24 cellular contexts compared by ENCODE assay signal in genomic region chr5:31204955-31205354, GRCh38. TPM values are rescaled to one million over a fixed set of nuclear protein-coding genes. Genes with fewer than 3 reads are reported as not detected.
DNase-seq lines count a peak whose midpoint lies in the region; ATAC-seq, FAIRE-seq and TF ChIP-seq lines count a peak whose summit lies in the region.
"Had no signal": no experiment of that assay in that cellular context is flagged by ENCODE, and none has a peak within 500 bp of the region (broad histone marks: within the 10 kb centered on the region; RNA-seq: fewer than 3 reads in every experiment).

No MANE protein-coding gene starts in this region.

- H3K27ac ChIP-seq in HepG2 (ENCODE audit: extremely low read length, insufficient read depth, low read length) (no peak overlapping the region), right lobe of liver (no peak overlapping the region), uterus (no peak overlapping the region), dorsolateral prefrontal cortex (no peak overlapping the region)
- H3K27ac ChIP-seq: 22Rv1; BLaER1 treated with 17β-estradiol and CSF1 and Interleukin-3, amounts not matched to agents 10 nM and 100 nM had no signal

- H3K36me3 ChIP-seq in HepG2 (replicated peaks in 1 of 2; ENCODE audit: control insufficient read depth in 1 of 2, insufficient read depth in 2 of 2, low read length in 2 of 2) (no peaks in the 10 kb centered on the region), right lobe of liver (no peaks in the 10 kb centered on the region), uterus (no peaks in the 10 kb centered on the region)
- H3K36me3 ChIP-seq: BE2C; BLaER1 treated with 17β-estradiol and CSF1 and Interleukin-3, amounts not matched to agents 10 nM and 100 nM had no signal

- H4K20me1 ChIP-seq in HepG2 (ENCODE audit: insufficient read depth, low read length) = no peaks in the 10 kb centered on the region
- H4K20me1 ChIP-seq: BLaER1 treated with 17β-estradiol and CSF1 and Interleukin-3, amounts not matched to agents 10 nM and 100 nM had no signal

- intact Hi-C loops in HepG2 (cut with micrococcal nuclease; ENCODE audit: unreplicated experiment) (no loop called here), right lobe of liver (cut with DNase I) (no loop called here), uterus (cut with DNase I; ENCODE audit: low total_unique reads) (no loop called here), dorsolateral prefrontal cortex (cut with DNase I) (no loop called here)

- TF ChIP-seq EP300 in HepG2 (IDR thresholded peaks at IDR 0.05; ENCODE audit: low read depth in 2 of 2, low read length in 2 of 2) (no peak), HepG2 (CRISPR knock-in tag; IDR thresholded peaks at IDR 0.05; ENCODE audit: borderline replicate concordance) (no peak)

- no peaks in the 10 kb centered on the region for H3K27me3 Mint-ChIP-seq in chondrocyte (ENCODE audit: low read depth)
- H3K27me3 Mint-ChIP-seq in osteocyte (ENCODE audit: unreplicated experiment) = no peaks in the 10 kb centered on the region
- H3K27me3 Mint-ChIP-seq: CD8-positive, alpha-beta memory T cell had no signal

- WGBS in HepG2 (ENCODE audit: low lambda C conversion rate) = 5% methylated on average over 1 of the region's 1 CpG
- whole genome bisulfite sequencing in right lobe of liver (ENCODE audit: insufficient coverage, low coverage, low lambda C conversion rate, missing lambda C conversion rate) = 23% methylated on average over 1 of the region's 1 CpG

- H3K9me3 ChIP-seq in HepG2 (ENCODE audit: low read length) (no peaks in the 10 kb centered on the region), right lobe of liver (no peaks in the 10 kb centered on the region), uterus (no peaks in the 10 kb centered on the region)
- H3K9me3 ChIP-seq: BE2C; BLaER1 treated with 17β-estradiol and CSF1 and Interleukin-3, amounts not matched to agents 10 nM and 100 nM had no signal

- H3K4me2 ChIP-seq in HepG2 (ENCODE audit: low read depth, low read length) = no peak overlapping the region
- H3K4me2 ChIP-seq: BLaER1 treated with 17β-estradiol and CSF1 and Interleukin-3, amounts not matched to agents 10 nM and 100 nM; GM23338 had no signal

- POLR2A ChIA-PET in HepG2 (lab: Yijun Ruan, JAX) = no interaction called here

- no peak overlapping the region for H3K4me3 Mint-ChIP-seq in chondrocyte (ENCODE audit: unreplicated experiment)
- H3K4me3 Mint-ChIP-seq in osteocyte (ENCODE audit: unreplicated experiment) = no peak overlapping the region
- H3K4me3 Mint-ChIP-seq: CD14-positive monocyte; CD4-positive, alpha-beta T cell; CD8-positive, alpha-beta memory T cell; GM23338; H9 had no signal

- peak overlapping the region; percentile 77 for H3K27ac Mint-ChIP-seq in chondrocyte (ENCODE audit: unreplicated experiment)
- peak overlapping the region; percentile 54 for H3K27ac Mint-ChIP-seq in osteocyte (ENCODE audit: unreplicated experiment)
- H3K27ac Mint-ChIP-seq: CD14-positive monocyte; CD4-positive, alpha-beta T cell; CD8-positive, alpha-beta memory T cell; GM23338; H9 had no signal

- TF ChIP-seq POLR2A in HepG2 (IDR thresholded peaks at IDR 0.05; ENCODE audit: insufficient read depth in 1 of 2, low read depth in 2 of 2, low read length in 2 of 2) = no peak
- no peak for TF ChIP-seq POLR2A in right lobe of liver (IDR thresholded peaks at IDR 0.05)
- TF ChIP-seq POLR2A in uterus (IDR thresholded peaks at IDR 0.05) = no peak

- TF ChIP-seq CTCF in HepG2 (CRISPR knock-in tag; IDR thresholded peaks at IDR 0.05) (no peak), right lobe of liver (IDR thresholded peaks at IDR 0.05) (no peak), chondrocyte (IDR thresholded peaks at IDR 0.05) (no peak), osteocyte (IDR thresholded peaks at IDR 0.05) (no peak), uterus (IDR thresholded peaks at IDR 0.05) (no peak), dorsolateral prefrontal cortex (IDR thresholded peaks at IDR 0.05 in 54 of 56, conservative IDR thresholded peaks at IDR 0.05 in 2 of 56; ENCODE audit: low read depth in 1 of 56, partially characterized antibody in 56 of 56) (no peak)

- H3K79me2 ChIP-seq in HepG2 (ENCODE audit: insufficient read depth, low read length) = no peaks in the 10 kb centered on the region

- ATAC-seq in HepG2 (no peak), right lobe of liver (no peak)
- ATAC-seq: GM12878, GM23338, HCT116 had no signal

- H3K36me3 Mint-ChIP-seq in chondrocyte (ENCODE audit: low read depth) (no peaks in the 10 kb centered on the region), osteocyte (ENCODE audit: unreplicated experiment) (peaks cover 63% of the 10 kb centered on the region)
- H3K36me3 Mint-ChIP-seq: CD14-positive monocyte; CD8-positive, alpha-beta memory T cell had no signal

- TF ChIP-seq RAD21 in HepG2 (CRISPR knock-in tag; IDR thresholded peaks at IDR 0.05) = no peak

- CTCF ChIA-PET in HepG2 (lab: Yijun Ruan, JAX; ENCODE audit: low intra/inter-chr PET ratio, low total read pairs) = no interaction called here

- H3K4me3 ChIP-seq in HepG2 (replicated peaks in 1 of 3; ENCODE audit: insufficient read depth in 1 of 3, low read depth in 2 of 3, low read length in 3 of 3) (no peak overlapping the region), right lobe of liver (no peak overlapping the region), uterus (no peak overlapping the region), dorsolateral prefrontal cortex (no peak overlapping the region)
- H3K4me3 ChIP-seq: BLaER1 treated with 17β-estradiol and CSF1 and Interleukin-3, amounts not matched to agents 10 nM and 100 nM; GM12878; GM23338 had no signal

- no peak overlapping the region for H3K9ac ChIP-seq in HepG2 (ENCODE audit: insufficient read depth, low read depth, low read length)
- H3K9ac ChIP-seq: BLaER1 treated with 17β-estradiol and CSF1 and Interleukin-3, amounts not matched to agents 10 nM and 100 nM had no signal

- BruUV-seq in HepG2 (replicated peaks; lab: Mats Ljungman, UMichigan) = no TSS peak

- H3K9me3 Mint-ChIP-seq in chondrocyte (ENCODE audit: low read depth) (no peaks in the 10 kb centered on the region), osteocyte (ENCODE audit: unreplicated experiment) (no peaks in the 10 kb centered on the region)
- H3K9me3 Mint-ChIP-seq: GM23338, H9 had no signal

- no peak for FAIRE-seq in HepG2 (lab: Jason Lieb, UNC)
- FAIRE-seq: A204.1, D721Med, GM12878 had no signal

- no peaks in the 10 kb centered on the region for H3K4me1 ChIP-seq in HepG2 (ENCODE audit: insufficient read depth, low read length)
- H3K4me1 ChIP-seq in right lobe of liver = no peaks in the 10 kb centered on the region
- no peaks in the 10 kb centered on the region for H3K4me1 ChIP-seq in uterus
- H3K4me1 ChIP-seq: BE2C; BLaER1 treated with 17β-estradiol and CSF1 and Interleukin-3, amounts not matched to agents 10 nM and 100 nM had no signal

- no peak overlapping the region for H2AFZ ChIP-seq in HepG2 (ENCODE audit: low read length)
- H2AFZ ChIP-seq: GM23338 had no signal

- peaks cover 33% of the 10 kb centered on the region for H3K4me1 Mint-ChIP-seq in chondrocyte (ENCODE audit: low read depth)
- peaks cover 83% of the 10 kb centered on the region for H3K4me1 Mint-ChIP-seq in osteocyte (ENCODE audit: unreplicated experiment)
- H3K4me1 Mint-ChIP-seq: CD14-positive monocyte; CD8-positive, alpha-beta memory T cell; GM23338; H9 had no signal

- in situ Hi-C loops in HepG2 (cut with HindIII; ENCODE audit: extremely low pct_ligation_motif_present, low pct_unique_long_range_greater_than_20kb) = loop anchor here (25.0 kb wide), 1 partner anchor 793 kb away; no protein-coding TSS in a partner anchor

- H3K27me3 ChIP-seq in HepG2 (ENCODE audit: control insufficient read depth in 1 of 2, insufficient read depth in 2 of 2, low read length in 2 of 2) = no peaks in the 10 kb centered on the region
- H3K27me3 ChIP-seq in right lobe of liver = no peaks in the 10 kb centered on the region
- H3K27me3 ChIP-seq in uterus = no peaks in the 10 kb centered on the region
- peaks cover 0 to 3% (median 0%) of the 10 kb centered on the region in 45 donors for H3K27me3 ChIP-seq in dorsolateral prefrontal cortex
- H3K27me3 ChIP-seq: BE2C; BLaER1 treated with 17β-estradiol and CSF1 and Interleukin-3, amounts not matched to agents 10 nM and 100 nM had no signal

- DNase-seq in HepG2 (ENCODE audit: low spot score) = no peak
- no peak for DNase-seq in right lobe of liver
- no peak for DNase-seq in chondrocyte (ENCODE audit: low spot score)
- DNase-seq in osteocyte (ENCODE audit: extremely low spot score, unreplicated experiment) = no peak
- no peak for DNase-seq in uterus
- DNase-seq in dorsolateral prefrontal cortex = no peak
- DNase-seq: ACHN; AML-193; BE2C; CD4-positive, alpha-beta T cell; CD8-positive, alpha-beta memory T cell; DMS 273 treated with DMSO at 0.1 percent for 48 hours; DMS79; EL; GDM1; H9 had no signal

TF ChIP-seq in HepG2, 621 proteins besides CTCF, POLR2A, EP300 and RAD21 (continues in another document):
- TF ChIP-seq DPF2 (CRISPR knock-in tag; IDR thresholded peaks at IDR 0.05; ENCODE audit: borderline replicate concordance, low read depth) = no peak

RNA-seq across cellular contexts. Expression of gene CDH6, which starts 11.5 kb away (rescaled TPM):
- not detected in 2 replicates for total RNA-seq in HepG2 (2016; rRNA removed; fragmentation: Illumina TruSeq; extraction: Trizol)
- total RNA-seq in HepG2 (2016; cell fraction: cytosol; rRNA removed; fragmentation: Illumina TruSeq; extraction: Trizol; ENCODE audit: low read depth) = not detected in 2 replicates
- total RNA-seq in HepG2 (2016; cell fraction: insoluble cytoplasmic fraction; rRNA removed; fragmentation: Illumina TruSeq; extraction: Trizol) = not detected in 2 replicates
- total RNA-seq in HepG2 (2016; cell fraction: membrane; rRNA removed; fragmentation: Illumina TruSeq; extraction: Trizol) = not detected in 2 replicates
- not detected in 2 replicates for total RNA-seq in HepG2 (2016; cell fraction: nucleus; rRNA removed; fragmentation: Illumina TruSeq; extraction: Trizol)
- not detected in 2 replicates for polyA plus RNA-seq in HepG2 (2011; rRNA removed)
- polyA plus RNA-seq in HepG2 (2011; cell fraction: cytosol; rRNA removed) = 0.04 TPM in 1 of 2 replicates, not detected in the other
- not detected in 2 replicates for polyA plus RNA-seq in HepG2 (2011; cell fraction: nucleus; rRNA removed)
- not detected in 2 replicates for polyA plus RNA-seq in HepG2 (2012)
- polyA plus RNA-seq in HepG2 (2016; cell fraction: cytosol; fragmentation: Illumina TruSeq; extraction: Trizol; ENCODE audit: low read depth) = not detected in 2 replicates
- polyA plus RNA-seq in HepG2 (2016; cell fraction: insoluble cytoplasmic fraction; fragmentation: Illumina TruSeq; extraction: Trizol; ENCODE audit: low read depth) = not detected in 2 replicates
- not detected in 2 replicates for polyA plus RNA-seq in HepG2 (2016; cell fraction: membrane; fragmentation: Illumina TruSeq; extraction: Trizol; ENCODE audit: low read depth)
- not detected in 2 replicates for polyA plus RNA-seq in HepG2 (2016; cell fraction: nucleus; fragmentation: Illumina TruSeq; extraction: Trizol; ENCODE audit: insufficient read depth, low read depth)
- not detected in 2 replicates for polyA minus RNA-seq in HepG2 (2011; rRNA and poly(A)+ RNA removed; ENCODE audit: low replicate concordance)
- not detected in 2 replicates for polyA minus RNA-seq in HepG2 (2011; cell fraction: cytosol; rRNA and poly(A)+ RNA removed)
- not detected in 2 replicates for polyA minus RNA-seq in HepG2 (2011; cell fraction: nucleus; rRNA and poly(A)+ RNA removed)
- total RNA-seq in right lobe of liver = 1 to 10 TPM in 2 of 6 experiments, under 1 TPM in 4; 0.49 to 1.8 (median 0.74) TPM
- 50.7 to 104 TPM (median 55.5 TPM) in 3 replicates for total RNA-seq in chondrocyte
- total RNA-seq in osteocyte = 791 and 792 TPM in 2 replicates
- total RNA-seq in uterus = 10 to 100 TPM in 1 of 4 donors, 1 to 10 TPM in 3; 2.1 to 23.4 (median 7.0) TPM
- total RNA-seq in dorsolateral prefrontal cortex = 10 to 100 TPM in 117 of 120 experiments, 1 to 10 TPM in 3; 9.0 to 28.7 (median 19.0) TPM
- total RNA-seq: CD4-positive, alpha-beta T cell; CD8-positive, alpha-beta memory T cell; GM12878 had no signal
- polyA plus RNA-seq: CD14-positive monocyte; CD8-positive, alpha-beta memory T cell had no signal
